Comparison of ENCODE assay signal across 1 cellular context in genomic region chrX:40938418-40938817, GRCh38.
TF ChIP-seq lines count a peak whose summit lies in the region.

No MANE protein-coding gene starts in this region.

TF ChIP-seq in IMR-90, 13 proteins besides CTCF, POLR2A, EP300 and RAD21 (continued from another document):
- TF ChIP-seq, protein P1, sequence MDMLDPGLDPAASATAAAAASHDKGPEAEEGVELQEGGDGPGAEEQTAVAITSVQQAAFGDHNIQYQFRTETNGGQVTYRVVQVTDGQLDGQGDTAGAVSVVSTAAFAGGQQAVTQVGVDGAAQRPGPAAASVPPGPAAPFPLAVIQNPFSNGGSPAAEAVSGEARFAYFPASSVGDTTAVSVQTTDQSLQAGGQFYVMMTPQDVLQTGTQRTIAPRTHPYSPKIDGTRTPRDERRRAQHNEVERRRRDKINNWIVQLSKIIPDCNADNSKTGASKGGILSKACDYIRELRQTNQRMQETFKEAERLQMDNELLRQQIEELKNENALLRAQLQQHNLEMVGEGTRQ (IDR thresholded peaks at IDR 0.05; ENCODE audit: low read depth, low read length), result no peak
- TF ChIP-seq MAFK (IDR thresholded peaks at IDR 0.05; ENCODE audit: low read depth, low read length) (no peak), NFE2L2 (IDR thresholded peaks at IDR 0.05; ENCODE audit: low read depth, low read length) (no peak), RCOR1 (IDR thresholded peaks at IDR 0.05; ENCODE audit: insufficient replicate concordance, low read length) (no peak), CHD1 (IDR thresholded peaks at IDR 0.05; ENCODE audit: low read depth, low read length) (no peak)
